In genomic region chr9:86353591-86354047, GRCh38 we compare ENCODE assay signal across 8 cellular contexts. TPM values are rescaled to one million over a fixed set of nuclear protein-coding genes. Genes with fewer than 3 reads are reported as not detected.
DNase-seq lines count a peak whose midpoint lies in the region; ATAC-seq and TF ChIP-seq lines count a peak whose summit lies in the region.

No MANE protein-coding gene starts in this region.

- H3K27me3 ChIP-seq in GM23248 (replicated peaks; ENCODE audit: insufficient read depth) (no peaks in the 10 kb centered on the region), lung (ENCODE audit: control insufficient read depth, insufficient read depth) (no peaks in the 10 kb centered on the region), stomach smooth muscle (ENCODE audit: control insufficient read depth in 1 of 2, insufficient read depth in 2 of 2, low read length in 2 of 2) (no peaks in the 10 kb centered on the region)

- H3K4me2 ChIP-seq in GM23248 (ENCODE audit: unreplicated experiment) = peak overlapping the region; percentile 94

- no peaks in the 10 kb centered on the region for H3K9me3 ChIP-seq in GM23248 (ENCODE audit: low read depth)
- H3K9me3 ChIP-seq in lung (ENCODE audit: control insufficient read depth in 2 of 2, insufficient read depth in 1 of 2, low read length in 1 of 2) = no peaks in the 10 kb centered on the region
- no peaks in the 10 kb centered on the region for H3K9me3 ChIP-seq in stomach smooth muscle (ENCODE audit: control insufficient read depth in 2 of 2, low read length in 2 of 2)

- H3F3A ChIP-seq in GM23248 (ENCODE audit: insufficient read depth) = peaks cover 15% of the 10 kb centered on the region

- H3K9ac ChIP-seq in GM23248 (peak overlapping the region; percentile 87), stomach smooth muscle (ENCODE audit: low read length in 2 of 2) (peak overlapping the region; percentile 75 to 93)

- peaks cover 53% of the 10 kb centered on the region for H3K79me2 ChIP-seq in GM23248 (ENCODE audit: insufficient read depth)

- 0 out of 2 replicates have a peak, but pooled peaks cover 10% of the 10 kb centered on the region for H3K36me3 ChIP-seq in GM23248 (ENCODE audit: low read depth)
- no peaks in the 10 kb centered on the region for H3K36me3 ChIP-seq in lung (ENCODE audit: control insufficient read depth in 2 of 2, insufficient read depth in 2 of 2, low read length in 2 of 2)
- H3K36me3 ChIP-seq in stomach smooth muscle (ENCODE audit: control insufficient read depth in 2 of 2, insufficient read depth in 2 of 2, low read length in 2 of 2) = no peaks in the 10 kb centered on the region

- WGBS in GM23248 (ENCODE audit: low coverage in 1 of 2, low lambda C conversion rate in 2 of 2, missing lambda C conversion rate in 2 of 2), 2 experiments = 1 to 3% methylated on average over 16 of the region's 16 CpGs
- WGBS in lung, 2 donors = 0 to 1% methylated on average over 16 of the region's 16 CpGs

- peak overlapping the region; percentile 69 for H2AFZ ChIP-seq in GM23248

- TF ChIP-seq CTCF in AG04449 (IDR thresholded peaks at IDR 0.05; ENCODE audit: insufficient read depth, low read length, missing control alignments) (no peak), choroid plexus epithelial cell (conservative IDR thresholded peaks at IDR 0.05; ENCODE audit: low read depth, low read length) (no peak), lung (IDR thresholded peaks at IDR 0.05; ENCODE audit: control extremely low read depth, extremely low read depth) (no peak)

- CTCF ChIA-PET in AG04449 (lab: Yijun Ruan, JAX) = no interaction called here

- in situ Hi-C loops in GM23248 (cut with MboI) = no loop called here

- no peaks in the 10 kb centered on the region for H3K9me2 ChIP-seq in GM23248 (ENCODE audit: insufficient read depth)

- H4K20me1 ChIP-seq in GM23248 (ENCODE audit: insufficient read depth) = no peaks in the 10 kb centered on the region

- H3K27ac ChIP-seq in GM23248 (peak overlapping the region; percentile 74), lung (ENCODE audit: low read depth in 1 of 2, low read length in 1 of 2) (peak overlapping the region; percentile 94 to 97), stomach smooth muscle (ENCODE audit: low read length) (peak overlapping the region; percentile 85)

- H3K4me1 ChIP-seq in GM23248 (ENCODE audit: insufficient read depth) (peaks cover 34% of the 10 kb centered on the region), lung (ENCODE audit: control insufficient read depth in 2 of 2, insufficient read depth in 2 of 2, low read length in 2 of 2) (peaks cover 6 to 15% of the 10 kb centered on the region in 2 donors), stomach smooth muscle (ENCODE audit: control insufficient read depth, insufficient read depth, low read length) (no peaks in the 10 kb centered on the region)

- DNase-seq in AG04449 (ENCODE audit: low read depth, low spot score) (no peak), GM23248 (peak; percentile 55), RPMI8226 (peak; percentile 42), choroid plexus epithelial cell (ENCODE audit: low read depth) (peak; percentile 34), lung (ENCODE audit: low spot score) (peak; percentile 36), foreskin melanocyte (no peak)

- H3K4me3 ChIP-seq in AG04449 (ENCODE audit: low read depth, low read length) (peak overlapping the region; percentile 98), GM23248 (peak overlapping the region; percentile 92), choroid plexus epithelial cell (ENCODE audit: low read depth, low read length) (peak overlapping the region; percentile 97), lung (peak overlapping the region; percentile 95), stomach smooth muscle (ENCODE audit: low read length in 2 of 2) (peak overlapping the region; percentile 76 to 97)

- POLR2A ChIA-PET in AG04449 (lab: Yijun Ruan, JAX) = interaction anchor here (0.6 to 1.3 kb wide), 2 partner anchors 32 to 47 kb away, joined by 3 read pairs; no protein-coding TSS in a partner anchor

- ATAC-seq in lung (ENCODE audit: insufficient read depth, low FRiP score) = peak; percentile 37
- ATAC-seq in HG03457 (IDR thresholded peaks at IDR 0.05; ENCODE audit: unreplicated experiment) = no peak

RNA-seq across cellular contexts. Expression of gene TUT7, which starts 0.6 kb away (rescaled TPM):
- total RNA-seq in GM23248 (2014; rRNA removed; shearing (Covaris generic)) = 16.5 and 24.4 TPM in 2 replicates
- polyA plus RNA-seq in GM23248 (2016; fragmentation: Nextera tagmentation; extraction: Ambion mirVana) (17.1 and 18.8 TPM in 2 replicates), lung (10 to 100 TPM; 15.5 to 21.7 TPM)
- total RNA-seq in lung = 10 to 100 TPM; 30.7 to 47.7 TPM

Comparison
In these comparisons a context has a peak if more than half of its experiments do, and no peak if none do; other contexts are left out.
1. DNase-seq: peak in GM23248 (single experiment), RPMI8226 (single experiment), choroid plexus epithelial cell (single experiment) and lung (single experiment); none in AG04449 (single experiment) and foreskin melanocyte (single experiment).
2. Peak in every context shown above with its lines, with median percentiles within 50 percentile points of each other: H3K4me3 ChIP-seq and H3K27ac ChIP-seq.